ENCODE assay signal across 9 cellular contexts in genomic region chr4:98642991-98643426, GRCh38. TPM values are rescaled to one million over a fixed set of nuclear protein-coding genes. Genes with fewer than 3 reads are reported as not detected.
DNase-seq lines count a peak whose midpoint lies in the region; FAIRE-seq and TF ChIP-seq lines count a peak whose summit lies in the region.
"Had no signal": no experiment of that assay in that cellular context is flagged by ENCODE, and none has a peak within 500 bp of the region (broad histone marks: within the 10 kb centered on the region; RNA-seq: fewer than 3 reads in every experiment).

No MANE protein-coding gene starts in this region.

- CTCF ChIA-PET in HEK293T (lab: Yijun Ruan, JAX), result no interaction called here

- no peaks in the 10 kb centered on the region for H3K9me3 ChIP-seq in MG63

- H3K36me3 ChIP-seq in MG63 (no peaks in the 10 kb centered on the region), bronchial epithelial cell (ENCODE audit: control insufficient read depth, insufficient read depth, low read length) (no peaks in the 10 kb centered on the region)

- TF ChIP-seq CTCF in bronchial epithelial cell (IDR thresholded peaks at IDR 0.05; ENCODE audit: insufficient read depth, low read length, severe bottlenecking), result no peak

- H3K4me3 ChIP-seq in MG63 (no peak overlapping the region), bronchial epithelial cell (ENCODE audit: low read depth, low read length) (no peak overlapping the region)

- FAIRE-seq in bronchial epithelial cell (lab: Jason Lieb, UNC), result no peak

- H3K27me3 ChIP-seq in MG63 (no peaks in the 10 kb centered on the region), bronchial epithelial cell (ENCODE audit: control insufficient read depth, insufficient read depth, low read length) (no peaks in the 10 kb centered on the region)

- POLR2A ChIA-PET in HEK293T (lab: Yijun Ruan, JAX), result no interaction called here

- DNase-seq in ELR (ENCODE audit: low read depth) (peak; percentile 85), MG63 (peak; percentile 51), bronchial epithelial cell (ENCODE audit: low read depth) (peak; percentile 98), non-pigmented ciliary epithelial cell (ENCODE audit: low read depth) (peak; percentile 52), GF-D8 (lab: John Stamatoyannopoulos, UW) (no peak), HEK293T (ENCODE audit: extremely low spot score) (no peak)
- no peak for DNase-seq in stimulated activated CD4-positive, alpha-beta T cell treated with anti-CD3 and anti-CD28 coated beads, Interleukin-4, amount 100 ng/mL, for 1 hour
- DNase-seq: activated CD8-positive, alpha-beta memory T cell treated with anti-CD3 and anti-CD28 coated beads, Interleukin-2, amount 50 U/mL, for 4 hours; natural killer cell had no signal

TF ChIP-seq in HEK293T, 16 proteins besides CTCF, POLR2A, EP300 and RAD21:
- TF ChIP-seq HDGF (IDR thresholded peaks at IDR 0.05; ENCODE audit: borderline replicate concordance), result no peak
- no peak for TF ChIP-seq ELF4 (IDR thresholded peaks at IDR 0.05)
- no peak for TF ChIP-seq PKNOX1 (IDR thresholded peaks at IDR 0.05)
- TF ChIP-seq SUZ12 (IDR thresholded peaks at IDR 0.05), result no peak

RNA-seq across cellular contexts. Expression of gene TSPAN5, which starts 15.4 kb away (rescaled TPM):
- total RNA-seq in MG63 (2014; rRNA removed; shearing (Covaris generic); ENCODE audit: low replicate concordance), result 2.7 and 12.6 TPM in 2 replicates
- 12.7 and 13.7 TPM in 2 replicates for total RNA-seq in bronchial epithelial cell

Comparison
In these comparisons a context has a peak if more than half of its experiments do, and no peak if none do; other contexts are left out.
1. DNase-seq: peak in ELR (single experiment), MG63 (single experiment), bronchial epithelial cell (single experiment) and non-pigmented ciliary epithelial cell (single experiment); none in GF-D8 (single experiment), HEK293T (single experiment) and stimulated activated CD4-positive, alpha-beta T cell treated with anti-CD3 and anti-CD28 coated beads, Interleukin-4, amount 100 ng/mL, for 1 hour (single experiment).